12 cellular contexts compared by ENCODE assay signal in the genomic region with DNA sequence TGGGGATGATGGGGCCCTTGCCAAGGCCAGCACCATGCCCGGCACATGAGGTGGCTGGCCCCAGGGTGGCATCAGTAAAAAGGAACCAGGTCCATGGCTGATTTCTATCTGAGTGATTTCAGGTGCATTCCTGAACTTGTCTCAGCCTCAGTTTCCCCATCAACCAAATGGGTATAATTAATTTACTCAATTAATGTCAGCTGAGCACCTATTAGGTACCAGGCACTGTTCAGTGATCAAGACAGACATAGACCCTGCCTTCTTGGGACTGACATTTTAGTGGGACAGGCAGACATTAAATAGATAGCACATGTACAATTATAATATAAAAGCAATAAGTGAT. TPM values are rescaled to one million over a fixed set of nuclear protein-coding genes. Genes with fewer than 3 reads are reported as not detected.
A peak's percentile ranks its signal among the peaks of the same experiment; 100 is the strongest.
DNase-seq lines count a peak whose midpoint lies in the region; ATAC-seq and TF ChIP-seq lines count a peak whose summit lies in the region.
"Had no signal": no experiment of that assay in that cellular context is flagged by ENCODE, and none has a peak within 500 bp of the region (broad histone marks: within the 10 kb centered on the region; RNA-seq: fewer than 3 reads in every experiment).

No MANE protein-coding gene starts in this region.

- H3K36me3 ChIP-seq in HEK293 (ENCODE audit: control insufficient read depth in 2 of 2, insufficient read depth in 1 of 2, low read length in 2 of 2) = peaks cover 0 to 19% of the 10 kb centered on the region in 2 experiments; a peak in 1 of 3 replicates
- peaks cover 0 to 21% of the 10 kb centered on the region in 2 donors for H3K36me3 ChIP-seq in adrenal gland (replicated peaks in 1 of 2)
- H3K36me3 ChIP-seq in skeletal muscle tissue (ENCODE audit: control insufficient read depth in 3 of 3, insufficient read depth in 3 of 3, low read length in 3 of 3) = peaks cover 13 to 24% (median 17%) of the 10 kb centered on the region in 3 donors

- POLR2A ChIA-PET in HEK293 (lab: Yijun Ruan, JAX) = interaction anchor here (0.9 to 2.0 kb wide), 5 partner anchors 11 to 51 kb away, joined by 4 to 11 read pairs (median 7); a partner anchor contains a TSS

- WGBS in adrenal gland, 4 donors = 18 to 27% methylated on average over 1 of the region's 1 CpG; no CpG with 5 or more reads in 2 of the 4 donors

- H3K27ac ChIP-seq in HEK293 (ENCODE audit: extremely low read depth, low read depth, low read length) (peak overlapping the region; percentile 88), adrenal gland (peak overlapping the region; percentile 82 to 97 (median 90)), layer of hippocampus (ENCODE audit: low read depth, low read length) (peak overlapping the region; percentile 69), skeletal muscle tissue (ENCODE audit: low read depth, low read length) (peak overlapping the region; percentile 92)

- no peak for DNase-seq in adrenal gland
- DNase-seq in hepatic stellate cell (ENCODE audit: low spot score) = no peak
- DNase-seq in HPDE6-E6E7 (ENCODE audit: extremely low spot score) = no peak
- DNase-seq in posterior vena cava (ENCODE audit: low spot score) = no peak
- DNase-seq: CD8-positive, alpha-beta T cell; NCI-H2171; stimulated activated CD4-positive, alpha-beta T cell treated with anti-CD3 and anti-CD28 coated beads, Interleukin-4, amount 100 ng/mL, for 24 hours had no signal

- ATAC-seq in GM21786 (IDR thresholded peaks at IDR 0.05; ENCODE audit: unreplicated experiment) = no peak
- ATAC-seq: activated CD4-positive, CD25-positive, alpha-beta regulatory T cell treated with anti-CD3 and anti-CD28 coated beads, Interleukin-2, amount 50 U/mL, for 24 hours; CD8-positive, alpha-beta T cell had no signal

- CTCF ChIA-PET in HEK293 (lab: Yijun Ruan, JAX) = interaction anchor here (0.5 to 2.0 kb wide), 6 partner anchors 9 to 249 kb away, joined by 3 to 16 read pairs (median 6); no protein-coding TSS in a partner anchor

- intact Hi-C loops in adrenal gland (cut with DNase I) = loop anchor here in 1 of 2 donors (5.0 kb wide), 1 partner anchor 46 kb away; no protein-coding TSS in a partner anchor
- intact Hi-C loops in posterior vena cava (cut with DNase I) = no loop called here

- peak overlapping the region in 2 of 3 donors; percentile 65 to 83 for H3K9ac ChIP-seq in skeletal muscle tissue (ENCODE audit: low read depth in 1 of 3, low read length in 3 of 3)

- H3K4me1 ChIP-seq in HEK293 (ENCODE audit: control insufficient read depth, insufficient read depth, low read length) (peaks cover 13% of the 10 kb centered on the region), adrenal gland (replicated peaks in 1 of 2) (peaks cover 39 to 42% of the 10 kb centered on the region in 2 donors), skeletal muscle tissue (ENCODE audit: control insufficient read depth in 3 of 3, insufficient read depth in 3 of 3, low read length in 3 of 3) (peaks cover 41 to 56% (median 49%) of the 10 kb centered on the region in 3 donors)

- no peak for TF ChIP-seq POLR2A in adrenal gland (IDR thresholded peaks at IDR 0.05)

- TF ChIP-seq CTCF in HEK293 (tag by site-specific recombination; IDR thresholded peaks at IDR 0.05) (no peak), adrenal gland (IDR thresholded peaks at IDR 0.05) (no peak)

- no peaks in the 10 kb centered on the region for H3K27me3 ChIP-seq in adrenal gland
- no peaks in the 10 kb centered on the region for H3K27me3 ChIP-seq in layer of hippocampus (ENCODE audit: control insufficient read depth, insufficient read depth, low read length)
- peaks cover 0 to 2% (median 0%) of the 10 kb centered on the region in 3 donors for H3K27me3 ChIP-seq in skeletal muscle tissue (ENCODE audit: control insufficient read depth in 3 of 3, insufficient read depth in 3 of 3, low read length in 3 of 3)

- H3K4me3 ChIP-seq in HEK293 (ENCODE audit: low read depth, low read length) (no peak overlapping the region), adrenal gland (no peak overlapping the region), skeletal muscle tissue (ENCODE audit: low read length in 3 of 3) (no peak overlapping the region)

- H3K9me3 ChIP-seq in HEK293 (ENCODE audit: control insufficient read depth, insufficient read depth, low read depth, low read length) (no peaks in the 10 kb centered on the region), adrenal gland (replicated peaks in 1 of 3) (no peaks in the 10 kb centered on the region), skeletal muscle tissue (ENCODE audit: control insufficient read depth in 3 of 3, low read length in 3 of 3) (no peaks in the 10 kb centered on the region)

TF ChIP-seq in HEK293, 187 proteins besides CTCF, POLR2A, EP300 and RAD21:
- TF ChIP-seq ZNF677 (tag by site-specific recombination; IDR thresholded peaks at IDR 0.05) = 0 out of 2 replicates have a peak, but pooled peaks have one; percentile 2
- no peak for TF ChIP-seq ZNF274 (IDR thresholded peaks at IDR 0.05; ENCODE audit: low read length)
- TF ChIP-seq ZNF274 (tag by site-specific recombination; IDR thresholded peaks at IDR 0.05; ENCODE audit: borderline replicate concordance) = no peak
- no peak for TF ChIP-seq IKZF3 (tag by site-specific recombination; IDR thresholded peaks at IDR 0.05)

RNA-seq across cellular contexts. Expression of a gene that starts 50.9 kb away (rescaled TPM):
- total RNA-seq in adrenal gland (100 to 1,000 TPM in 3 of 8 donors, 10 to 100 TPM in 5; 71.8 to 197 (median 90.6) TPM), skeletal muscle tissue (5.7 TPM), posterior vena cava (10 to 100 TPM; 13.3 to 23.6 TPM)
- polyA plus RNA-seq in adrenal gland = 10 to 100 TPM; 10.6 to 80.8 (median 13.0) TPM
